Comparison of ENCODE assay signal across 8 cellular contexts in genomic region chr17:43418441-43419374, GRCh38. TPM values are rescaled to one million over a fixed set of nuclear protein-coding genes. Genes with fewer than 3 reads are reported as not detected.
A peak's percentile ranks its signal among the peaks of the same experiment; 100 is the strongest.
DNase-seq lines count a peak whose midpoint lies in the region; ATAC-seq and TF ChIP-seq lines count a peak whose summit lies in the region.

No MANE protein-coding gene starts in this region.

- intact Hi-C loops in left ventricle myocardium inferior (cut with micrococcal nuclease), result loop anchor here (5.0 kb wide), 1 partner anchor 49 kb away; no protein-coding TSS in a partner anchor

- H3K4me3 ChIP-seq in adipocyte (ENCODE audit: low read length) (peak overlapping the region; percentile 59), left ventricle myocardium inferior (no peak overlapping the region)

- peak; percentile 96 for DNase-seq in EL
- DNase-seq in NCI-H2081 (lab: John Stamatoyannopoulos, UW), result peak; percentile 67 to 83
- peak; percentile 91 for DNase-seq in adipocyte (ENCODE audit: low read depth)
- peak; percentile 38 for DNase-seq in left ventricle myocardium inferior
- peak; percentile 68 for DNase-seq in superior temporal gyrus (ENCODE audit: extremely low spot score)
- DNase-seq in T-helper 17 cell, result no peak
- no peak for DNase-seq in naive thymus-derived CD8-positive, alpha-beta T cell

- H3K4me3 Mint-ChIP-seq in T-helper 17 cell, result no peak overlapping the region
- no peak overlapping the region for H3K4me3 Mint-ChIP-seq in naive thymus-derived CD8-positive, alpha-beta T cell

- H3K36me3 Mint-ChIP-seq in T-helper 17 cell (ENCODE audit: low read depth), result peaks cover 5% of the 10 kb centered on the region
- H3K36me3 Mint-ChIP-seq in naive thymus-derived CD8-positive, alpha-beta T cell, result no peaks in the 10 kb centered on the region

- no peaks in the 10 kb centered on the region for H3K9me3 Mint-ChIP-seq in naive thymus-derived CD8-positive, alpha-beta T cell

- peak overlapping the region; percentile 76 for H3K27ac ChIP-seq in left ventricle myocardium inferior (replicated peaks)

- peaks cover 49% of the 10 kb centered on the region for H3K27me3 Mint-ChIP-seq in T-helper 17 cell
- H3K27me3 Mint-ChIP-seq in naive thymus-derived CD8-positive, alpha-beta T cell, result peaks cover 6 to 43% (median 19%) of the 10 kb centered on the region in 5 donors

- H3K36me3 ChIP-seq in adipocyte (ENCODE audit: control insufficient read depth, insufficient read depth, low read length, severe bottlenecking) (no peaks in the 10 kb centered on the region), left ventricle myocardium inferior (no peaks in the 10 kb centered on the region)

- ATAC-seq in GM18861 (IDR thresholded peaks at IDR 0.05; ENCODE audit: unreplicated experiment) (no peak), T-helper 17 cell (no peak)
- ATAC-seq in naive thymus-derived CD8-positive, alpha-beta T cell, result no peak

- H3K4me1 Mint-ChIP-seq in T-helper 17 cell, result peaks cover 8% of the 10 kb centered on the region
- no peaks in the 10 kb centered on the region for H3K4me1 Mint-ChIP-seq in naive thymus-derived CD8-positive, alpha-beta T cell

- POLR2A ChIA-PET in naive thymus-derived CD8-positive, alpha-beta T cell (lab: Charles Lee), result no interaction called here

- TF ChIP-seq CTCF in left ventricle myocardium inferior (IDR thresholded peaks at IDR 0.05; ENCODE audit: borderline replicate concordance), result no peak

- H3K9ac ChIP-seq in adipocyte (ENCODE audit: low read length), result peak overlapping the region; percentile 82

- H3K27me3 ChIP-seq in adipocyte (replicated peaks; ENCODE audit: control insufficient read depth, insufficient read depth, low read length) (no peaks in the 10 kb centered on the region), left ventricle myocardium inferior (ENCODE audit: low read depth) (peaks cover 2% of the 10 kb centered on the region)

- H3K4me1 ChIP-seq in adipocyte (ENCODE audit: control insufficient read depth, insufficient read depth, low read length), result peaks cover 27% of the 10 kb centered on the region
- peaks cover 26% of the 10 kb centered on the region for H3K4me1 ChIP-seq in left ventricle myocardium inferior

- no peak overlapping the region for H3K27ac Mint-ChIP-seq in T-helper 17 cell
- H3K27ac Mint-ChIP-seq in naive thymus-derived CD8-positive, alpha-beta T cell, result peak overlapping the region in 1 of 10 donors; percentile 14

- no peaks in the 10 kb centered on the region for H3K9me3 ChIP-seq in adipocyte (ENCODE audit: control insufficient read depth, low read length)
- no peaks in the 10 kb centered on the region for H3K9me3 ChIP-seq in left ventricle myocardium inferior (replicated peaks)
- no peaks in the 10 kb centered on the region for H3K9me3 ChIP-seq in T-helper 17 cell (ENCODE audit: control insufficient read depth, low read length, poor library complexity, severe bottlenecking)

RNA-seq across cellular contexts. Expression of gene ARL4D, which starts 19.9 kb away (rescaled TPM):
- 7.1 TPM for total RNA-seq in left ventricle myocardium inferior
- total RNA-seq in T-helper 17 cell, result 1 to 10 TPM; 1.1 to 2.0 TPM
- total RNA-seq in naive thymus-derived CD8-positive, alpha-beta T cell, result 1 to 10 TPM; 1.6 to 2.4 TPM
- 1 to 10 TPM; 1.1 to 3.2 (median 2.2) TPM for polyA plus RNA-seq in naive thymus-derived CD8-positive, alpha-beta T cell

Comparison
In these comparisons a context has a peak if more than half of its experiments do, and no peak if none do; other contexts are left out.
1. DNase-seq: peak in EL (single experiment), NCI-H2081 (2 of 2), adipocyte (single experiment), left ventricle myocardium inferior (single experiment) and superior temporal gyrus (single experiment); none in T-helper 17 cell (0 of 3) and naive thymus-derived CD8-positive, alpha-beta T cell (0 of 10).